In genomic region chr14:20477211-20477876, GRCh38 we compare ENCODE assay signal across 9 cellular contexts. TPM values are rescaled to one million over a fixed set of nuclear protein-coding genes. Genes with fewer than 3 reads are reported as not detected.
A peak's percentile ranks its signal among the peaks of the same experiment; 100 is the strongest.
DNase-seq lines count a peak whose midpoint lies in the region; ATAC-seq, FAIRE-seq and TF ChIP-seq lines count a peak whose summit lies in the region.
"Had no signal": no experiment of that assay in that cellular context is flagged by ENCODE, and none has a peak within 500 bp of the region (broad histone marks: within the 10 kb centered on the region; RNA-seq: fewer than 3 reads in every experiment).

No MANE protein-coding gene starts in this region.

- no peaks in the 10 kb centered on the region for H3K4me1 ChIP-seq in breast epithelium
- peaks cover 5 to 36% (median 22%) of the 10 kb centered on the region in 9 donors for H3K4me1 ChIP-seq in heart right ventricle

- H3K36me3 ChIP-seq in breast epithelium (no peaks in the 10 kb centered on the region), heart right ventricle (peaks cover 0 to 61% (median 10%) of the 10 kb centered on the region in 9 donors)

- H3K27ac ChIP-seq in breast epithelium = peak overlapping the region; percentile 43 to 45
- H3K27ac ChIP-seq in heart right ventricle = peak overlapping the region in 8 of 10 donors; percentile 17 to 86 (median 62)
- peak overlapping the region; percentile 32 for H3K27ac ChIP-seq in substantia nigra (ENCODE audit: low read depth, low read length, poor library complexity, severe bottlenecking)
- peak overlapping the region in 1 of 2 donors; percentile 31 for H3K27ac ChIP-seq in coronary artery

- POLR2A ChIA-PET in MCF 10A (lab: Yijun Ruan, JAX) = interaction anchor here (1.3 kb wide), 1 partner anchor 22 kb away, joined by 3 read pairs; the partner anchor contains the start of gene APEX1
- POLR2A ChIA-PET in activated CD4-positive, alpha-beta memory T cell treated with anti-CD3 and anti-CD28 coated beads, Interleukin-2, amount 10 ng/mL, durations not matched to agents 7 days and 5 days (lab: Charles Lee) = interaction anchor here (0.6 to 2.5 kb wide), 12 partner anchors 8 to 135 kb away, joined by 3 to 29 read pairs (median 6); partner anchors contain the start of genes APEX1, PARP2, PIP4P1 and PNP

- no peak for FAIRE-seq in frontal cortex (lab: Jason Lieb, UNC)

- H3K9me3 ChIP-seq in breast epithelium (no peaks in the 10 kb centered on the region), heart right ventricle (no peaks in the 10 kb centered on the region)

- no peak for TF ChIP-seq POLR2A in breast epithelium (IDR thresholded peaks at IDR 0.05)

- WGBS in heart right ventricle, 2 donors = 0 to 26% methylated on average over 1 of the region's 1 CpG

- TF ChIP-seq CTCF in breast epithelium (IDR thresholded peaks at IDR 0.05) (no peak), MCF 10A (IDR thresholded peaks at IDR 0.05; ENCODE audit: unreplicated experiment) (no peak), heart right ventricle (IDR thresholded peaks at IDR 0.05) (no peak), coronary artery (IDR thresholded peaks at IDR 0.05) (no peak)

- H3K27me3 ChIP-seq in breast epithelium (no peaks in the 10 kb centered on the region), heart right ventricle (no peaks in the 10 kb centered on the region)

- DNase-seq in breast epithelium (ENCODE audit: low spot score in 2 of 2) = peak in 1 of 2 donors; percentile 67
- no peak for DNase-seq in MCF 10A (ENCODE audit: unreplicated experiment)
- DNase-seq in activated CD4-positive, alpha-beta memory T cell treated with anti-CD3 and anti-CD28 coated beads, Interleukin-2, amount 10 ng/mL, durations not matched to agents 7 days and 5 days = peak; percentile 58
- DNase-seq in heart right ventricle = peak; percentile 23 to 41
- DNase-seq in substantia nigra (lab: John Stamatoyannopoulos, UW) = peak in 15 of 49 donors; percentile 3 to 23 (median 9)
- DNase-seq in NCI-H526 (lab: John Stamatoyannopoulos, UW) = no peak
- DNase-seq in frontal cortex (ENCODE audit: low spot score in 2 of 2) = no peak
- DNase-seq in coronary artery (ENCODE audit: low spot score) = no peak

- H3K4me1 Mint-ChIP-seq in MCF 10A (ENCODE audit: insufficient read depth, unreplicated experiment) = peaks cover 10% of the 10 kb centered on the region
- peaks cover 68% of the 10 kb centered on the region for H3K4me1 Mint-ChIP-seq in activated CD4-positive, alpha-beta memory T cell treated with anti-CD3 and anti-CD28 coated beads, Interleukin-2, amount 10 ng/mL, durations not matched to agents 7 days and 5 days

- peaks cover 62% of the 10 kb centered on the region for H3K36me3 Mint-ChIP-seq in MCF 10A (ENCODE audit: insufficient read depth, unreplicated experiment)
- H3K36me3 Mint-ChIP-seq in activated CD4-positive, alpha-beta memory T cell treated with anti-CD3 and anti-CD28 coated beads, Interleukin-2, amount 10 ng/mL, durations not matched to agents 7 days and 5 days (ENCODE audit: low read depth) = peaks cover 71% of the 10 kb centered on the region

- ATAC-seq in heart right ventricle = peak; percentile 55 to 89 (median 80)

- no peak overlapping the region for H3K4me3 Mint-ChIP-seq in MCF 10A (ENCODE audit: unreplicated experiment)
- peak overlapping the region; percentile 38 for H3K4me3 Mint-ChIP-seq in activated CD4-positive, alpha-beta memory T cell treated with anti-CD3 and anti-CD28 coated beads, Interleukin-2, amount 10 ng/mL, durations not matched to agents 7 days and 5 days
- H3K4me3 Mint-ChIP-seq: neural crest cell had no signal

- CTCF ChIA-PET in MCF 10A (lab: Yijun Ruan, JAX) = interaction anchor here (0.6 kb wide), 2 partner anchors 9 to 72 kb away, joined by 3 read pairs; no protein-coding TSS in a partner anchor
- CTCF ChIA-PET in activated CD4-positive, alpha-beta memory T cell treated with anti-CD3 and anti-CD28 coated beads, Interleukin-2, amount 10 ng/mL, durations not matched to agents 7 days and 5 days (lab: Charles Lee) = no interaction called here

- H3K4me3 ChIP-seq in breast epithelium (no peak overlapping the region), heart right ventricle (peak overlapping the region in 1 of 10 donors; percentile 7), coronary artery (no peak overlapping the region)

- BruUV-seq in MCF 10A (replicated peaks; lab: Mats Ljungman, UMichigan) = no TSS peak

- H3K27me3 Mint-ChIP-seq in MCF 10A (ENCODE audit: insufficient read depth, unreplicated experiment) = no peaks in the 10 kb centered on the region
- no peaks in the 10 kb centered on the region for H3K27me3 Mint-ChIP-seq in activated CD4-positive, alpha-beta memory T cell treated with anti-CD3 and anti-CD28 coated beads, Interleukin-2, amount 10 ng/mL, durations not matched to agents 7 days and 5 days

- no peaks in the 10 kb centered on the region for H3K9me3 Mint-ChIP-seq in MCF 10A (ENCODE audit: unreplicated experiment)
- H3K9me3 Mint-ChIP-seq in activated CD4-positive, alpha-beta memory T cell treated with anti-CD3 and anti-CD28 coated beads, Interleukin-2, amount 10 ng/mL, durations not matched to agents 7 days and 5 days = no peaks in the 10 kb centered on the region
- H3K9me3 Mint-ChIP-seq: neural crest cell had no signal

- H3K27ac Mint-ChIP-seq in MCF 10A (ENCODE audit: low read depth, unreplicated experiment) = no peak overlapping the region
- peak overlapping the region; percentile 96 for H3K27ac Mint-ChIP-seq in activated CD4-positive, alpha-beta memory T cell treated with anti-CD3 and anti-CD28 coated beads, Interleukin-2, amount 10 ng/mL, durations not matched to agents 7 days and 5 days

- intact Hi-C loops in breast epithelium (cut with DNase I; ENCODE audit: low total_unique reads) = no loop called here
- intact Hi-C loops in MCF 10A (cut with micrococcal nuclease) = no loop called here
- intact Hi-C loops in heart right ventricle (cut with DNase I) = no loop called here

RNA-seq across cellular contexts. Expression of gene PNP, which starts 8.1 kb away (rescaled TPM):
- 10 to 100 TPM; 26.4 to 60.0 (median 38.8) TPM for total RNA-seq in breast epithelium
- total RNA-seq in MCF 10A (2022) = 56.0 and 63.9 TPM in 2 replicates
- total RNA-seq in activated CD4-positive, alpha-beta memory T cell treated with anti-CD3 and anti-CD28 coated beads, Interleukin-2, amount 10 ng/mL, durations not matched to agents 7 days and 5 days = 100 to 1,000 TPM; 207 to 210 TPM
- 10 to 100 TPM in 4 of 10 donors, 1 to 10 TPM in 6; 5.0 to 33.7 (median 7.8) TPM for total RNA-seq in heart right ventricle
- 10 to 100 TPM in 1 of 2 donors, 1 to 10 TPM in 1; 8.6 to 30.2 TPM for polyA plus RNA-seq in heart right ventricle
- total RNA-seq in frontal cortex = 5.3 TPM

RNA-seq across cellular contexts. Expression of gene PIP4P1, which starts 16.1 kb away (rescaled TPM):
- total RNA-seq in breast epithelium (10 to 100 TPM; 23.6 to 34.1 (median 29.9) TPM), MCF 10A (2022) (22.5 and 34.9 TPM in 2 replicates), heart right ventricle (10 to 100 TPM; 15.5 to 25.3 (median 18.7) TPM), frontal cortex (33.8 TPM)
- 10 to 100 TPM; 39.5 to 42.9 TPM for total RNA-seq in activated CD4-positive, alpha-beta memory T cell treated with anti-CD3 and anti-CD28 coated beads, Interleukin-2, amount 10 ng/mL, durations not matched to agents 7 days and 5 days
- polyA plus RNA-seq in heart right ventricle = 10 to 100 TPM; 18.7 to 31.9 TPM

RNA-seq across cellular contexts. Expression of gene APEX1, which starts 22.3 kb away (rescaled TPM):
- total RNA-seq in breast epithelium = 100 to 1,000 TPM; 129 to 165 (median 150) TPM
- 140 and 168 TPM in 2 replicates for total RNA-seq in MCF 10A (2022)
- total RNA-seq in activated CD4-positive, alpha-beta memory T cell treated with anti-CD3 and anti-CD28 coated beads, Interleukin-2, amount 10 ng/mL, durations not matched to agents 7 days and 5 days = 100 to 1,000 TPM in 1 of 2 experiments, 10 to 100 TPM in 1; 91.9 to 103 TPM
- total RNA-seq in heart right ventricle = 100 to 1,000 TPM in 1 of 10 donors, 10 to 100 TPM in 9; 57.1 to 103 (median 70.6) TPM
- 10 to 100 TPM; 58.5 to 91.7 TPM for polyA plus RNA-seq in heart right ventricle
- 64.4 TPM for total RNA-seq in frontal cortex

RNA-seq across cellular contexts. Expression of gene OSGEP, which starts 22.7 kb away (rescaled TPM):
- total RNA-seq in breast epithelium = 10 to 100 TPM; 38.1 to 66.9 (median 57.5) TPM
- 27.2 and 34.7 TPM in 2 replicates for total RNA-seq in MCF 10A (2022)
- 10 to 100 TPM; 35.8 to 40.3 TPM for total RNA-seq in activated CD4-positive, alpha-beta memory T cell treated with anti-CD3 and anti-CD28 coated beads, Interleukin-2, amount 10 ng/mL, durations not matched to agents 7 days and 5 days
- total RNA-seq in heart right ventricle = 10 to 100 TPM; 17.6 to 25.3 (median 21.8) TPM
- 10 to 100 TPM; 32.3 to 37.6 TPM for polyA plus RNA-seq in heart right ventricle
- total RNA-seq in frontal cortex = 36.3 TPM

RNA-seq across cellular contexts. Expression of gene RNASE10, which starts 28.0 kb away (rescaled TPM):
- total RNA-seq in breast epithelium (not detected), MCF 10A (2022) (0.44 and 0.98 TPM in 2 replicates), heart right ventricle (under 1 TPM in 8 of 10 donors, not detected in 2; 0.24 to 0.56 (median 0.32) TPM), frontal cortex (0.41 TPM)
- total RNA-seq in activated CD4-positive, alpha-beta memory T cell treated with anti-CD3 and anti-CD28 coated beads, Interleukin-2, amount 10 ng/mL, durations not matched to agents 7 days and 5 days = under 1 TPM in 1 of 2 experiments, not detected in 1; 0.50 TPM
- polyA plus RNA-seq in heart right ventricle = under 1 TPM in 1 of 2 donors, not detected in 1; 0.07 TPM

Comparison
In these comparisons a context has a peak if more than half of its experiments do, and no peak if none do; other contexts are left out.
1. DNase-seq: peak in activated CD4-positive, alpha-beta memory T cell treated with anti-CD3 and anti-CD28 coated beads, Interleukin-2, amount 10 ng/mL, durations not matched to agents 7 days and 5 days (single experiment) and heart right ventricle (2 of 2); none in MCF 10A (single experiment), NCI-H526 (0 of 2), frontal cortex (0 of 2) and coronary artery (single experiment).